Comparison of ENCODE assay signal across 8 cellular contexts in genomic region chr12:93676408-93677194, GRCh38. TPM values are rescaled to one million over a fixed set of nuclear protein-coding genes. Genes with fewer than 3 reads are reported as not detected.
A peak's percentile ranks its signal among the peaks of the same experiment; 100 is the strongest.
DNase-seq lines count a peak whose midpoint lies in the region; ATAC-seq, FAIRE-seq and TF ChIP-seq lines count a peak whose summit lies in the region.

No MANE protein-coding gene starts in this region.

- H3K4me1 ChIP-seq in gastroesophageal sphincter (peaks cover 5 to 47% (median 6%) of the 10 kb centered on the region in 3 donors), small intestine (ENCODE audit: control insufficient read depth in 2 of 2, insufficient read depth in 1 of 2, low read depth in 1 of 2, low read length in 1 of 2) (no peaks in the 10 kb centered on the region)

- H3K4me3 ChIP-seq in gastroesophageal sphincter (peak overlapping the region; percentile 69 to 96), small intestine (ENCODE audit: low read depth in 1 of 2, low read length in 2 of 2) (peak overlapping the region in 1 of 2 donors; percentile 96)

- H3K9me3 Mint-ChIP-seq in activated CD4-positive, alpha-beta T cell treated with anti-CD3 and anti-CD28 coated beads, Interleukin-2, amount 10 ng/mL, durations not matched to agents 7 days and 5 days, result peaks cover 6% of the 10 kb centered on the region
- peaks cover 5% of the 10 kb centered on the region for H3K9me3 Mint-ChIP-seq in T-helper 1 cell treated with Interleukin-12 subunit alpha and Interleukin-12 subunit beta and Interleukin-4 antibody, amounts not matched to agents 30 μg/mL and 1 μg/mL, for 36 hours

- no peak for TF ChIP-seq EP300 in gastroesophageal sphincter (IDR thresholded peaks at IDR 0.05)

- TF ChIP-seq CTCF in gastroesophageal sphincter (IDR thresholded peaks at IDR 0.05), result no peak

- H3K4me3 Mint-ChIP-seq in activated CD4-positive, alpha-beta T cell treated with anti-CD3 and anti-CD28 coated beads, Interleukin-2, amount 10 ng/mL, durations not matched to agents 7 days and 5 days, result peak overlapping the region; percentile 97
- peak overlapping the region; percentile 92 for H3K4me3 Mint-ChIP-seq in T-helper 1 cell treated with Interleukin-12 subunit alpha and Interleukin-12 subunit beta and Interleukin-4 antibody, amounts not matched to agents 30 μg/mL and 1 μg/mL, for 36 hours

- FAIRE-seq in small intestine (lab: Jason Lieb, UNC), result no peak

- H3K36me3 ChIP-seq in gastroesophageal sphincter, result peaks cover 0 to 13% of the 10 kb centered on the region in 2 donors
- no peaks in the 10 kb centered on the region for H3K36me3 ChIP-seq in small intestine (ENCODE audit: control insufficient read depth in 2 of 2, insufficient read depth in 2 of 2, low read length in 2 of 2)

- peaks cover 8% of the 10 kb centered on the region for H3K27me3 Mint-ChIP-seq in activated CD4-positive, alpha-beta T cell treated with anti-CD3 and anti-CD28 coated beads, Interleukin-2, amount 10 ng/mL, durations not matched to agents 7 days and 5 days
- H3K27me3 Mint-ChIP-seq in T-helper 1 cell treated with Interleukin-12 subunit alpha and Interleukin-12 subunit beta and Interleukin-4 antibody, amounts not matched to agents 30 μg/mL and 1 μg/mL, for 36 hours (ENCODE audit: low read depth), result peaks cover 10% of the 10 kb centered on the region

- CTCF ChIA-PET in activated CD4-positive, alpha-beta T cell treated with anti-CD3 and anti-CD28 coated beads, Interleukin-2, amount 10 ng/mL, durations not matched to agents 7 days and 5 days (lab: Charles Lee), result interaction anchor here (1.0 to 1.4 kb wide), 2 partner anchors 64 to 425 kb away, joined by 3 to 6 read pairs; no protein-coding TSS in a partner anchor

- peaks cover 31% of the 10 kb centered on the region for H3K4me1 Mint-ChIP-seq in activated CD4-positive, alpha-beta T cell treated with anti-CD3 and anti-CD28 coated beads, Interleukin-2, amount 10 ng/mL, durations not matched to agents 7 days and 5 days
- H3K4me1 Mint-ChIP-seq in T-helper 1 cell treated with Interleukin-12 subunit alpha and Interleukin-12 subunit beta and Interleukin-4 antibody, amounts not matched to agents 30 μg/mL and 1 μg/mL, for 36 hours (ENCODE audit: low read depth), result peaks cover 38% of the 10 kb centered on the region

- no peak for ATAC-seq in gastroesophageal sphincter

- no peak for DNase-seq in activated CD4-positive, alpha-beta T cell treated with anti-CD3 and anti-CD28 coated beads, Interleukin-2, amount 10 ng/mL, durations not matched to agents 7 days and 5 days
- DNase-seq in activated CD4-positive, alpha-beta T cell treated with anti-CD3 and anti-CD28 coated beads, Interleukin-2, amount 50 U/mL, for 1 hour, result no peak
- peak; percentile 10 for DNase-seq in small intestine
- no peak for DNase-seq in AG08396 (ENCODE audit: low spot score)
- no peak for DNase-seq in dermis blood vessel endothelial cell
- DNase-seq in activated gamma-delta T cell treated with Interleukin-2 at 50 U/mL for 16 hours, result no peak

- H3K27ac ChIP-seq in gastroesophageal sphincter, result peak overlapping the region; percentile 91 to 98 (median 96)
- peak overlapping the region; percentile 65 to 99 for H3K27ac ChIP-seq in small intestine (ENCODE audit: low read depth in 1 of 2, low read length in 1 of 2)

- H3K9me3 ChIP-seq in gastroesophageal sphincter (no peaks in the 10 kb centered on the region), small intestine (ENCODE audit: control insufficient read depth, low read depth) (no peaks in the 10 kb centered on the region)

- POLR2A ChIA-PET in activated CD4-positive, alpha-beta T cell treated with anti-CD3 and anti-CD28 coated beads, Interleukin-2, amount 10 ng/mL, durations not matched to agents 7 days and 5 days (lab: Charles Lee), result interaction anchor here (0.6 kb wide), 1 partner anchor 11 kb away, joined by 4 read pairs; no protein-coding TSS in a partner anchor

- peaks cover 19% of the 10 kb centered on the region for H3K36me3 Mint-ChIP-seq in activated CD4-positive, alpha-beta T cell treated with anti-CD3 and anti-CD28 coated beads, Interleukin-2, amount 10 ng/mL, durations not matched to agents 7 days and 5 days (ENCODE audit: low read depth)
- H3K36me3 Mint-ChIP-seq in T-helper 1 cell treated with Interleukin-12 subunit alpha and Interleukin-12 subunit beta and Interleukin-4 antibody, amounts not matched to agents 30 μg/mL and 1 μg/mL, for 36 hours (ENCODE audit: low read depth), result peaks cover 13% of the 10 kb centered on the region

- H3K27ac Mint-ChIP-seq in activated CD4-positive, alpha-beta T cell treated with anti-CD3 and anti-CD28 coated beads, Interleukin-2, amount 10 ng/mL, durations not matched to agents 7 days and 5 days, result peak overlapping the region; percentile 100
- peak overlapping the region; percentile 99 for H3K27ac Mint-ChIP-seq in T-helper 1 cell treated with Interleukin-12 subunit alpha and Interleukin-12 subunit beta and Interleukin-4 antibody, amounts not matched to agents 30 μg/mL and 1 μg/mL, for 36 hours

- H3K27me3 ChIP-seq in gastroesophageal sphincter (no peaks in the 10 kb centered on the region), small intestine (ENCODE audit: control insufficient read depth in 2 of 2, insufficient read depth in 2 of 2, low read length in 2 of 2) (no peaks in the 10 kb centered on the region)

- 30 to 45% methylated on average over 9 to 12 of the region's 12 CpGs for WGBS in gastroesophageal sphincter (ENCODE audit: low coverage in 1 of 2), 2 donors
- 51 to 55% (median 52%) methylated on average over 12 of the region's 12 CpGs for WGBS in small intestine, 3 donors

- TF ChIP-seq POLR2A in gastroesophageal sphincter (IDR thresholded peaks at IDR 0.05), result no peak

RNA-seq across cellular contexts. Expression of gene CRADD, which starts 0.6 kb away (rescaled TPM):
- total RNA-seq in activated CD4-positive, alpha-beta T cell treated with anti-CD3 and anti-CD28 coated beads, Interleukin-2, amount 10 ng/mL, durations not matched to agents 7 days and 5 days, result 10 to 100 TPM in 1 of 2 experiments, 1 to 10 TPM in 1; 9.7 to 12.6 TPM
- total RNA-seq in gastroesophageal sphincter, result 10 to 100 TPM; 11.8 to 49.5 (median 31.4) TPM
- polyA plus RNA-seq in small intestine, result 10 to 100 TPM; 19.0 to 49.4 (median 31.3) TPM
- 11.9 and 14.8 TPM in 2 replicates for total RNA-seq in dermis blood vessel endothelial cell
